In genomic region chr7:67302113-67303039, GRCh38 we compare ENCODE assay signal across 8 cellular contexts.
DNase-seq lines count a peak whose midpoint lies in the region; ATAC-seq and TF ChIP-seq lines count a peak whose summit lies in the region.

No MANE protein-coding gene starts in this region.

- POLR2A ChIA-PET in activated B cell treated with CpG ODN at 0.5 μM for 24 hours (lab: Charles Lee): interaction anchor here (0.7 to 1.8 kb wide), 10 partner anchors 13 to 1929 kb away, joined by 3 to 6 read pairs (median 4); partner anchors contain the start of genes GUSB, KCTD7, SBDS and TMEM248

- H3K4me1 Mint-ChIP-seq in activated B cell treated with CpG ODN at 0.5 μM for 24 hours: peaks cover 31% of the 10 kb centered on the region

- intact Hi-C loops in activated B cell treated with CpG ODN at 0.5 μM for 24 hours (cut with micrococcal nuclease): loop anchor here (1.0 to 10.0 kb wide), 8 partner anchors 175 to 1928 kb away; partner anchors contain the start of genes SBDS, TPST1, VKORC1L1 and ZNF92

- peak; percentile 99 for DNase-seq in AG08395 (ENCODE audit: low spot score)
- peak; percentile 98 for DNase-seq in NCI-H2227 treated with DMSO at 0.1 percent for 48 hours (lab: John Stamatoyannopoulos, UW)
- peak; percentile 95 for DNase-seq in activated B cell treated with CpG ODN at 0.5 μM for 24 hours
- peak; percentile 96 for DNase-seq in central memory CD4-positive, alpha-beta T cell
- DNase-seq in iris pigment epithelial cell (ENCODE audit: low read depth): peak; percentile 99
- DNase-seq in stimulated activated CD4-positive, alpha-beta T cell treated with anti-CD3 and anti-CD28 coated beads, Interleukin-12 subunit alpha, Interleukin-12 subunit beta, amount 100 ng/mL, for 24 hours (ENCODE audit: low read depth in 2 of 2): peak; percentile 94 to 99

- CTCF ChIA-PET in activated B cell treated with CpG ODN at 0.5 μM for 24 hours (lab: Charles Lee): interaction anchor here (0.7 to 1.6 kb wide), 2 partner anchors 251 to 262 kb away, joined by 3 to 4 read pairs; no protein-coding TSS in a partner anchor

- ATAC-seq in GM18907 (IDR thresholded peaks at IDR 0.05; ENCODE audit: unreplicated experiment) (peak; percentile 88), HG03159 (IDR thresholded peaks at IDR 0.05; ENCODE audit: unreplicated experiment) (peak; percentile 89), activated B cell treated with CpG ODN at 0.5 μM for 24 hours (ENCODE audit: low read depth) (peak; percentile 86)

- peaks cover 29% of the 10 kb centered on the region for H3K36me3 Mint-ChIP-seq in activated B cell treated with CpG ODN at 0.5 μM for 24 hours (ENCODE audit: low read depth)

- no peaks in the 10 kb centered on the region for H3K9me3 Mint-ChIP-seq in activated B cell treated with CpG ODN at 0.5 μM for 24 hours

- no peak for TF ChIP-seq CTCF in activated B cell treated with CpG ODN at 0.5 μM for 24 hours (IDR thresholded peaks at IDR 0.05)

- peak overlapping the region; percentile 93 for H3K4me3 Mint-ChIP-seq in activated B cell treated with CpG ODN at 0.5 μM for 24 hours

- peak overlapping the region; percentile 94 for H3K27ac Mint-ChIP-seq in activated B cell treated with CpG ODN at 0.5 μM for 24 hours

- no peaks in the 10 kb centered on the region for H3K27me3 Mint-ChIP-seq in activated B cell treated with CpG ODN at 0.5 μM for 24 hours

Comparison
In these comparisons a context has a peak if more than half of its experiments do, and no peak if none do; other contexts are left out.
1. Peak in every context shown above with its lines: DNase-seq and ATAC-seq.